ENCODE assay signal across 18 cellular contexts in the genomic region with DNA sequence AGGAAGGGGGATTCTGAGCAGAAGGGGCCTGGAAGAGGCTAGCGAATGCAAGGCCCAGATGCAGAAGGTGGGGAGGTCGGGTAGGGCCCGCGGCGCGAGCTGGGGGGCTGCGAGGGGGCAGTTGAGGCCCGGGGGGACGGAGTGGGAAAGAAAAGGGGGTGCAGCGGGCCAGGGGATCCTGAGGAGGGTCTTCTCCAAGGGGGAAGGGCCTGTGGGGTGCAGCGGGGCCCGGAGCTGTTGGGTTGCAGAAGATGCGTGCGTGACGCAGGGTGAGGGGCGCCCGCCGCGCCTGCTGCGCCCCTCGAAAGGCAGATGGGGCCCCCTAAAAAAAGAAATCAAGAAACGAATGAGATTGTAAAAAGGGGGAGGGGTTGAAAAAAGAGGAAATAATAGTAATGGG. TPM values are rescaled to one million over a fixed set of nuclear protein-coding genes. Genes with fewer than 3 reads are reported as not detected.
DNase-seq lines count a peak whose midpoint lies in the region; ATAC-seq and TF ChIP-seq lines count a peak whose summit lies in the region.
"Had no signal": no experiment of that assay in that cellular context is flagged by ENCODE, and none has a peak within 500 bp of the region (broad histone marks: within the 10 kb centered on the region; RNA-seq: fewer than 3 reads in every experiment).

No MANE protein-coding gene starts in this region.

- ATAC-seq in right cardiac atrium (no peak), Right ventricle myocardium inferior (no peak), natural killer cell (no peak), gastrocnemius medialis (no peak), HG02840 (IDR thresholded peaks at IDR 0.05; ENCODE audit: low FRiP score, unreplicated experiment) (no peak)
- ATAC-seq: foreskin keratinocyte had no signal

- no peaks in the 10 kb centered on the region for H3K27me3 ChIP-seq in right cardiac atrium (ENCODE audit: control insufficient read depth, insufficient read depth)
- no peaks in the 10 kb centered on the region for H3K27me3 ChIP-seq in adipocyte (replicated peaks; ENCODE audit: control insufficient read depth, insufficient read depth, low read length)
- no peaks in the 10 kb centered on the region for H3K27me3 ChIP-seq in thyroid gland
- H3K27me3 ChIP-seq in gastrocnemius medialis, result peaks cover 17 to 25% (median 22%) of the 10 kb centered on the region in 3 donors
- H3K27me3 ChIP-seq: adrenal gland had no signal

- WGBS in right cardiac atrium, result 65% methylated on average over 22 of the region's 22 CpGs
- WGBS in thyroid gland, 2 donors, result 68 to 79% methylated on average over 22 of the region's 22 CpGs

- DNase-seq in right cardiac atrium, result peak in 1 of 3 donors; percentile 60
- DNase-seq in Right ventricle myocardium inferior (ENCODE audit: missing footprints), result no peak
- no peak for DNase-seq in adipocyte (ENCODE audit: low read depth)
- DNase-seq in natural killer cell, result no peak
- no peak for DNase-seq in LoVo (ENCODE audit: low spot score)
- no peak for DNase-seq in thyroid gland
- DNase-seq in gastrocnemius medialis, result no peak
- DNase-seq: foreskin keratinocyte, NCI-H1417 treated with DMSO at 0.1 percent for 48 hours had no signal

- H3K4me1 ChIP-seq in right cardiac atrium (ENCODE audit: control insufficient read depth, insufficient read depth, low read length) (peaks cover 2% of the 10 kb centered on the region), adipocyte (ENCODE audit: control insufficient read depth, insufficient read depth, low read length) (peaks cover 9% of the 10 kb centered on the region), thyroid gland (peaks cover 0 to 15% of the 10 kb centered on the region in 2 donors), gastrocnemius medialis (no peaks in the 10 kb centered on the region)
- H3K4me1 ChIP-seq: foreskin keratinocyte, HAP-1, prostate gland had no signal

- H3K4me3 ChIP-seq in right cardiac atrium (ENCODE audit: low read length), result peak overlapping the region; percentile 60
- peak overlapping the region; percentile 74 for H3K4me3 ChIP-seq in adipocyte (ENCODE audit: low read length)
- no peak overlapping the region for H3K4me3 ChIP-seq in thyroid gland (replicated peaks in 1 of 3)
- H3K4me3 ChIP-seq in gastrocnemius medialis, result no peak overlapping the region
- H3K4me3 ChIP-seq: HAP-1 had no signal

- peak overlapping the region in 1 of 2 donors; percentile 17 for H3K27ac Mint-ChIP-seq in natural killer cell
- H3K27ac Mint-ChIP-seq: nephron; stimulated activated naive CD8-positive, alpha-beta T cell treated with anti-CD3 and anti-CD28 coated beads, Interleukin-15, Interleukin-2, amounts not matched to agents 100 ng/mL and 50 ng/mL, for 24 hours had no signal

- in situ Hi-C loops in gastrocnemius medialis (cut with MboI; ENCODE audit: low sequenced_read_pairs in 4 of 4), result no loop called here

- H3K27ac ChIP-seq in right cardiac atrium (ENCODE audit: low read length) (no peak overlapping the region), thyroid gland (no peak overlapping the region), gastrocnemius medialis (no peak overlapping the region)
- H3K27ac ChIP-seq: adrenal gland, foreskin keratinocyte, prostate gland, RWPE1 had no signal

- TF ChIP-seq CTCF in natural killer cell (IDR thresholded peaks at IDR 0.05) (no peak), thyroid gland (IDR thresholded peaks at IDR 0.05) (no peak), gastrocnemius medialis (IDR thresholded peaks at IDR 0.05 in 4 of 5, conservative IDR thresholded peaks at IDR 0.05 in 1 of 5) (no peak)

- no peaks in the 10 kb centered on the region for H3K36me3 Mint-ChIP-seq in natural killer cell

- peak overlapping the region; percentile 62 for H3K4me3 Mint-ChIP-seq in natural killer cell

- TF ChIP-seq POLR2A in thyroid gland (IDR thresholded peaks at IDR 0.05) (no peak), gastrocnemius medialis (IDR thresholded peaks at IDR 0.05) (no peak)

- H3K9me3 Mint-ChIP-seq in natural killer cell, result no peaks in the 10 kb centered on the region
- H3K9me3 Mint-ChIP-seq: nephron; stimulated activated naive CD8-positive, alpha-beta T cell treated with anti-CD3 and anti-CD28 coated beads, Interleukin-15, Interleukin-2, amounts not matched to agents 100 ng/mL and 50 ng/mL, for 24 hours had no signal

- H3K9me3 ChIP-seq in right cardiac atrium (ENCODE audit: control insufficient read depth, low read length) (no peaks in the 10 kb centered on the region), adipocyte (ENCODE audit: control insufficient read depth, low read length) (no peaks in the 10 kb centered on the region), thyroid gland (no peaks in the 10 kb centered on the region), gastrocnemius medialis (no peaks in the 10 kb centered on the region)
- H3K9me3 ChIP-seq: adrenal gland, HAP-1, prostate gland had no signal

- intact Hi-C loops in right cardiac atrium (cut with DNase I), result no loop called here
- intact Hi-C loops in Right ventricle myocardium inferior (cut with DNase I), result no loop called here
- intact Hi-C loops in natural killer cell (cut with micrococcal nuclease), result loop anchor here (1.0 kb wide), 1 partner anchor 57 kb away; a partner anchor contains a TSS
- intact Hi-C loops in thyroid gland (cut with DNase I), result no loop called here
- intact Hi-C loops in gastrocnemius medialis (cut with DNase I; ENCODE audit: low total_unique reads), result no loop called here

- peaks cover 0 to 11% of the 10 kb centered on the region in 2 donors for H3K27me3 Mint-ChIP-seq in natural killer cell (ENCODE audit: low read depth in 2 of 2)

- H3K36me3 ChIP-seq in adipocyte (ENCODE audit: control insufficient read depth, insufficient read depth, low read length, severe bottlenecking), result no peaks in the 10 kb centered on the region
- no peaks in the 10 kb centered on the region for H3K36me3 ChIP-seq in thyroid gland
- H3K36me3 ChIP-seq in gastrocnemius medialis, result no peaks in the 10 kb centered on the region
- H3K36me3 ChIP-seq: adrenal gland, HAP-1, prostate gland had no signal

- H3K4me1 Mint-ChIP-seq in natural killer cell, result peaks cover 16 to 21% of the 10 kb centered on the region in 2 donors
- H3K4me1 Mint-ChIP-seq: nephron had no signal

- no peak overlapping the region for H3K9ac ChIP-seq in adipocyte (ENCODE audit: low read length)

RNA-seq across cellular contexts. Expression of a gene that starts 0.3 kb away (rescaled TPM):
- total RNA-seq in right cardiac atrium (under 1 TPM in 1 of 4 donors, not detected in 3; 0.23 TPM), Right ventricle myocardium inferior (1.2 TPM), natural killer cell (1 to 10 TPM; 1.5 to 2.0 (median 1.5) TPM), thyroid gland (1 to 10 TPM in 1 of 4 donors, under 1 TPM in 2, not detected in 1; 0.40 to 1.1 (median 0.56) TPM), gastrocnemius medialis (not detected)
- polyA plus RNA-seq in right cardiac atrium, result 0.20 TPM
- total RNA-seq: foreskin keratinocyte, HT-29, LHCN-M2 had no signal
- polyA plus RNA-seq: foreskin keratinocyte had no signal

RNA-seq across cellular contexts. Expression of a gene that starts 36.3 kb away (rescaled TPM):
- 10 to 100 TPM in 2 of 4 donors, 1 to 10 TPM in 2; 9.7 to 13.6 (median 11.0) TPM for total RNA-seq in right cardiac atrium
- polyA plus RNA-seq in right cardiac atrium, result 9.2 TPM
- total RNA-seq in Right ventricle myocardium inferior, result 8.8 TPM
- total RNA-seq in natural killer cell, result 10 to 100 TPM; 31.9 to 37.4 (median 34.1) TPM
- 10 to 100 TPM in 3 of 4 donors, 1 to 10 TPM in 1; 5.8 to 15.2 (median 13.2) TPM for total RNA-seq in thyroid gland
- total RNA-seq in gastrocnemius medialis, result 10 to 100 TPM in 3 of 4 donors, 1 to 10 TPM in 1; 8.4 to 35.2 (median 28.7) TPM

RNA-seq across cellular contexts. Expression of a gene that starts 57.8 kb away (rescaled TPM):
- total RNA-seq in right cardiac atrium, result 100 to 1,000 TPM in 3 of 4 donors, 10 to 100 TPM in 1; 91.7 to 111 (median 105) TPM
- polyA plus RNA-seq in right cardiac atrium, result 102 TPM
- total RNA-seq in Right ventricle myocardium inferior, result 119 TPM
- 100 to 1,000 TPM; 192 to 215 (median 192) TPM for total RNA-seq in natural killer cell
- total RNA-seq in thyroid gland, result 100 to 1,000 TPM; 146 to 354 (median 213) TPM
- 100 to 1,000 TPM; 127 to 272 (median 212) TPM for total RNA-seq in gastrocnemius medialis

Comparison
In these comparisons a context has a peak if more than half of its experiments do, and no peak if none do; other contexts are left out.
1. H3K4me3 ChIP-seq: peak in right cardiac atrium (single experiment) and adipocyte (single experiment); none in thyroid gland (0 of 3) and gastrocnemius medialis (0 of 4).